8 cellular contexts compared by ENCODE assay signal in genomic region chr2:191115391-191115790, GRCh38. TPM values are rescaled to one million over a fixed set of nuclear protein-coding genes. Genes with fewer than 3 reads are reported as not detected.
DNase-seq lines count a peak whose midpoint lies in the region; ATAC-seq lines count a peak whose summit lies in the region.

No MANE protein-coding gene starts in this region.

- no peak overlapping the region for H3K4me3 ChIP-seq in naive thymus-derived CD4-positive, alpha-beta T cell (ENCODE audit: low read length)

- H3K9me3 Mint-ChIP-seq in naive thymus-derived CD4-positive, alpha-beta T cell = peaks cover 0 to 8% (median 0%) of the 10 kb centered on the region in 11 donors

- CTCF ChIA-PET in naive thymus-derived CD4-positive, alpha-beta T cell (lab: Charles Lee) = interaction anchor here (2.6 kb wide), 1 partner anchor 40 kb away, joined by 11 read pairs; no protein-coding TSS in a partner anchor

- H3K36me3 ChIP-seq in naive thymus-derived CD4-positive, alpha-beta T cell (ENCODE audit: control insufficient read depth in 2 of 3, insufficient read depth in 3 of 3, low read length in 3 of 3) = peaks cover 0 to 13% (median 10%) of the 10 kb centered on the region in 3 experiments

- H3K4me1 Mint-ChIP-seq in naive thymus-derived CD4-positive, alpha-beta T cell = peaks cover 35 to 88% (median 81%) of the 10 kb centered on the region in 7 donors

- POLR2A ChIA-PET in naive thymus-derived CD4-positive, alpha-beta T cell (lab: Charles Lee) = interaction anchor here (1.0 to 1.9 kb wide), 6 partner anchors 12 to 67 kb away, joined by 3 to 8 read pairs (median 4); partner anchors contain the start of gene STAT4

- DNase-seq in activated CD4-positive, alpha-beta T cell treated with anti-CD3 and anti-CD28 coated beads, Interleukin-2, amount 50 U/mL, for 4 hours = peak; percentile 64
- peak in 2 of 9 donors; percentile 10 to 38 for DNase-seq in naive thymus-derived CD4-positive, alpha-beta T cell
- DNase-seq in RPMI8226 (no peak), T1000 (lab: John Stamatoyannopoulos, UW) (no peak), sciatic nerve (ENCODE audit: low spot score) (no peak), NCI-H524 (lab: John Stamatoyannopoulos, UW) (no peak)

- H3K9me3 ChIP-seq in naive thymus-derived CD4-positive, alpha-beta T cell (ENCODE audit: control insufficient read depth in 2 of 3, low read length in 3 of 3) = no peaks in the 10 kb centered on the region

- H3K27me3 ChIP-seq in naive thymus-derived CD4-positive, alpha-beta T cell (ENCODE audit: control insufficient read depth in 2 of 2, insufficient read depth in 2 of 2, low read length in 2 of 2) = no peaks in the 10 kb centered on the region

- ATAC-seq in GM18499 (IDR thresholded peaks at IDR 0.05; ENCODE audit: insufficient read depth, unreplicated experiment) (peak; percentile 36), HG02938 (IDR thresholded peaks at IDR 0.05; ENCODE audit: unreplicated experiment) (peak; percentile 63), sciatic nerve (no peak)
- ATAC-seq in naive thymus-derived CD4-positive, alpha-beta T cell = peak; percentile 75

- H3K27me3 Mint-ChIP-seq in naive thymus-derived CD4-positive, alpha-beta T cell = no peaks in the 10 kb centered on the region

- peaks cover 22 to 57% of the 10 kb centered on the region in 2 donors for H3K4me1 ChIP-seq in naive thymus-derived CD4-positive, alpha-beta T cell (ENCODE audit: control insufficient read depth in 2 of 2, insufficient read depth in 2 of 2, low read length in 2 of 2)

- peak overlapping the region in 5 of 10 donors; percentile 0 to 83 (median 56) for H3K4me3 Mint-ChIP-seq in naive thymus-derived CD4-positive, alpha-beta T cell

- peaks cover 10 to 66% (median 51%) of the 10 kb centered on the region in 5 donors for H3K36me3 Mint-ChIP-seq in naive thymus-derived CD4-positive, alpha-beta T cell

- peak overlapping the region; percentile 26 for H3K27ac ChIP-seq in naive thymus-derived CD4-positive, alpha-beta T cell (ENCODE audit: low read depth, low read length)

- peak overlapping the region; percentile 15 to 93 (median 79) for H3K27ac Mint-ChIP-seq in naive thymus-derived CD4-positive, alpha-beta T cell

- intact Hi-C loops in naive thymus-derived CD4-positive, alpha-beta T cell (cut with micrococcal nuclease) = loop anchor here (1.0 to 2.0 kb wide), 5 partner anchors 13 to 49 kb away; partner anchors contain the start of gene STAT4 (in 1 of the 2)
- intact Hi-C loops in sciatic nerve (cut with DNase I) = no loop called here

RNA-seq across cellular contexts. Expression of gene STAT4, which starts 35.4 kb away (rescaled TPM):
- total RNA-seq in naive thymus-derived CD4-positive, alpha-beta T cell = 100 to 1,000 TPM; 106 to 132 (median 122) TPM
- 10 to 100 TPM; 52.4 to 78.2 TPM for polyA plus RNA-seq in naive thymus-derived CD4-positive, alpha-beta T cell
- total RNA-seq in sciatic nerve = 3.5 TPM

Comparison
In these comparisons a context has a peak if more than half of its experiments do, and no peak if none do; other contexts are left out.
1. DNase-seq: peak in activated CD4-positive, alpha-beta T cell treated with anti-CD3 and anti-CD28 coated beads, Interleukin-2, amount 50 U/mL, for 4 hours (2 of 2); none in RPMI8226 (single experiment), T1000 (single experiment), sciatic nerve (single experiment) and NCI-H524 (0 of 2).
2. RNA of gene STAT4, which starts 35.4 kb away (total RNA-seq): 106 to 132 TPM in naive thymus-derived CD4-positive, alpha-beta T cell; 3.5 TPM in sciatic nerve (single experiment); every median in the first group is over 10 times any median in the second.